8 cellular contexts compared by ENCODE assay signal in the genomic region with DNA sequence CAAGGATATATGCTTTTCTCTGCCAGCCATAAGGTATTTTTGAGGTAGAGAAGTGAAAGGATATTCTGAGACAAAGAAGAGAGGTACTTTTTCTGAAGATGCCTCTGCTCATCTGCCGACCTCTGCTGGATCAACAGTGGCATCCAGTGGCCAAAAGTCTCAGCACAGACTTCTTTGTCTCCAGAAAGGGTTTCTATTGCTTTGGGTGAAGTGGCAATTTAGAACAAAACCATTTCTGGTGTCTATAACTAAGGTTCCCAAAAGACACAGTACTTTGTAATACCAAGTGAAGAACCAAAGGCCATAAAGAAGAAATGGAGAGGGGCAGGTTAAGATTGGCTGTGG.
DNase-seq lines count a peak whose midpoint lies in the region; ATAC-seq and TF ChIP-seq lines count a peak whose summit lies in the region.

No MANE protein-coding gene starts in this region.

- H3K36me3 Mint-ChIP-seq in endodermal cell (ENCODE audit: low read depth), result peaks cover 15% of the 10 kb centered on the region
- peaks cover 39 to 45% of the 10 kb centered on the region in 2 donors for H3K36me3 Mint-ChIP-seq in CD14-positive monocyte

- no peaks in the 10 kb centered on the region for H3K4me1 ChIP-seq in PC-9 (replicated peaks; ENCODE audit: insufficient read depth)
- H3K4me1 ChIP-seq in endodermal cell (ENCODE audit: control insufficient read depth, insufficient read depth, low read length), result no peaks in the 10 kb centered on the region

- no peak overlapping the region for H3K4me2 ChIP-seq in PC-9

- ATAC-seq in GM19455 (IDR thresholded peaks at IDR 0.05; ENCODE audit: unreplicated experiment), result no peak

- H3K9ac ChIP-seq in endodermal cell (ENCODE audit: extremely low read depth, low read length, poor library complexity, severe bottlenecking), result no peak overlapping the region

- H3K9me3 ChIP-seq in PC-9 (ENCODE audit: insufficient read depth, low read depth), result no peaks in the 10 kb centered on the region
- no peaks in the 10 kb centered on the region for H3K9me3 ChIP-seq in endodermal cell (ENCODE audit: control insufficient read depth, low read length)

- BruUV-seq in PC-9 (replicated peaks; lab: Mats Ljungman, UMichigan), result no TSS peak

- peaks cover 23% of the 10 kb centered on the region; the same call in 1 of the 2 replicates for H3K36me3 ChIP-seq in PC-9 (ENCODE audit: low read depth)
- H3K36me3 ChIP-seq in endodermal cell (ENCODE audit: control insufficient read depth, insufficient read depth, low read length), result peaks cover 25% of the 10 kb centered on the region

- H3K27ac Mint-ChIP-seq in endodermal cell, result peak overlapping the region; percentile 50
- no peak overlapping the region for H3K27ac Mint-ChIP-seq in CD14-positive monocyte

- H3K27me3 ChIP-seq in PC-9 (ENCODE audit: insufficient read depth, low read depth) (no peaks in the 10 kb centered on the region), endodermal cell (ENCODE audit: control insufficient read depth, insufficient read depth, low read length, poor library complexity, severe bottlenecking) (no peaks in the 10 kb centered on the region)

- CTCF ChIA-PET in PC-9 (lab: Charles Lee), result no interaction called here

- H3K27me3 Mint-ChIP-seq in endodermal cell (ENCODE audit: insufficient read depth) (no peaks in the 10 kb centered on the region), CD14-positive monocyte (ENCODE audit: low read depth in 3 of 3) (no peaks in the 10 kb centered on the region)

- no peak overlapping the region for H2AFZ ChIP-seq in PC-9

- peaks cover 22% of the 10 kb centered on the region for H3K4me1 Mint-ChIP-seq in endodermal cell
- no peaks in the 10 kb centered on the region for H3K4me1 Mint-ChIP-seq in CD14-positive monocyte

- POLR2A ChIA-PET in PC-9 (lab: Charles Lee; ENCODE audit: unreplicated experiment), result no interaction called here

- 43 to 62% methylated on average over 1 of the region's 1 CpG for WGBS in endodermal cell (ENCODE audit: insufficient coverage in 1 of 2, insufficient read length in 1 of 2), 2 experiments

- intact Hi-C loops in PC-9 (cut with micrococcal nuclease; ENCODE audit: unreplicated experiment), result no loop called here
- intact Hi-C loops in posterior cingulate gyrus (cut with DNase I), result loop anchor here (2.0 kb wide), 1 partner anchor 592 kb away; no protein-coding TSS in a partner anchor
- intact Hi-C loops in CD14-positive monocyte (cut with micrococcal nuclease), result no loop called here

- H3K4me3 ChIP-seq in PC-9, result no peak overlapping the region
- no peak overlapping the region for H3K4me3 ChIP-seq in endodermal cell (ENCODE audit: low read length)

- DNase-seq in AG08395 (ENCODE audit: low spot score) (peak; percentile 42), PC-9 (no peak), endodermal cell (peak; percentile 79), posterior cingulate gyrus (peak in 8 of 10 donors; percentile 33 to 94 (median 60)), SIG-M5 (lab: John Stamatoyannopoulos, UW) (no peak), CD14-positive monocyte (ENCODE audit: low spot score) (no peak)

- peaks cover 40% of the 10 kb centered on the region for H3F3A ChIP-seq in PC-9 (ENCODE audit: insufficient read depth, low read depth)

- no peaks in the 10 kb centered on the region for H3K79me2 ChIP-seq in PC-9 (ENCODE audit: low read depth)

- no peak overlapping the region for H3K4me3 Mint-ChIP-seq in endodermal cell
- no peak overlapping the region for H3K4me3 Mint-ChIP-seq in CD14-positive monocyte

- H3K9me2 ChIP-seq in PC-9 (ENCODE audit: insufficient read depth), result no peaks in the 10 kb centered on the region

- TF ChIP-seq CTCF in GM12872 (IDR thresholded peaks at IDR 0.05; ENCODE audit: insufficient read depth, low read depth, low read length) (peak; percentile 39; the same call in 1 of the 3 replicates), PC-9 (conservative IDR thresholded peaks at IDR 0.05) (no peak), endodermal cell (conservative IDR thresholded peaks at IDR 0.05) (peak; percentile 82), CD14-positive monocyte (IDR thresholded peaks at IDR 0.05) (no peak)

- no peaks in the 10 kb centered on the region for H3K9me3 Mint-ChIP-seq in endodermal cell
- H3K9me3 Mint-ChIP-seq in CD14-positive monocyte, result no peaks in the 10 kb centered on the region

- H3K27ac ChIP-seq in PC-9, result peak overlapping the region; percentile 11; the same call in 1 of the 2 replicates
- H3K27ac ChIP-seq in endodermal cell (ENCODE audit: low read depth, low read length), result no peak overlapping the region

- H4K20me1 ChIP-seq in PC-9 (ENCODE audit: insufficient read depth), result peaks cover 14% of the 10 kb centered on the region

Comparison
In these comparisons a context has a peak if more than half of its experiments do, and no peak if none do; other contexts are left out.
1. DNase-seq: peak in AG08395 (single experiment), endodermal cell (single experiment) and posterior cingulate gyrus (8 of 10); none in PC-9 (0 of 2), SIG-M5 (single experiment) and CD14-positive monocyte (single experiment).
2. CTCF ChIP-seq: peak in GM12872 (single experiment) and endodermal cell (single experiment); none in PC-9 (single experiment) and CD14-positive monocyte (single experiment).